ENCODE assay signal across 9 cellular contexts in the genomic region with DNA sequence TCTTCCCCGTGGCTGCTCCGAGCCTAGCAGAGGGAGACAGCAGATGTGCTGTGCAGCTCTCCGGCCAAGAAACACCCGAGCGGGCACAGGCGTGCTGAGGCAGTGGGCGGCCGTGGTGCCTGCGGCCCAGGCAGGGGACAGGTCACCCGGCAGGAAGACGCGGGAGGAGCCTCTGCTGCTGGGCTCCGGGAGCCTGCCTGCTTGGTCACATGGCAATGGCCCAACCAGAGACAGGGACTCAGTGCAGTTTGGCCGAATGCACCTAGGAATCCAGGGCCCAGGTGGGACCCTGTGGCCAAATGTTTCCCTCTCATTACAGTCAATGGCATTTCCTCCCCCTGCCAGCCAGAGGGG.
A peak's percentile ranks its signal among the peaks of the same experiment; 100 is the strongest.
DNase-seq lines count a peak whose midpoint lies in the region; ATAC-seq and TF ChIP-seq lines count a peak whose summit lies in the region.
"Had no signal": no experiment of that assay in that cellular context is flagged by ENCODE, and none has a peak within 500 bp of the region (broad histone marks: within the 10 kb centered on the region; RNA-seq: fewer than 3 reads in every experiment).

No MANE protein-coding gene starts in this region.

- H3K4me3 Mint-ChIP-seq in brain, result no peak overlapping the region
- no peak overlapping the region for H3K4me3 Mint-ChIP-seq in natural killer cell treated with Interleukin-12 subunit alpha and Interleukin-12 subunit beta and Interleukin-15 and Interleukin-18, amount 100 ng/mL, for 72 hours

- peaks cover 0 to 2% (median 0%) of the 10 kb centered on the region in 5 experiments for H3K9me3 Mint-ChIP-seq in brain
- H3K9me3 Mint-ChIP-seq in natural killer cell treated with Interleukin-12 subunit alpha and Interleukin-12 subunit beta and Interleukin-15 and Interleukin-18, amount 100 ng/mL, for 72 hours, result no peaks in the 10 kb centered on the region

- no peak for ATAC-seq in HG03342 (IDR thresholded peaks at IDR 0.05; ENCODE audit: unreplicated experiment)
- ATAC-seq in natural killer cell treated with Interleukin-12 subunit alpha and Interleukin-12 subunit beta and Interleukin-15 and Interleukin-18, amount 100 ng/mL, for 72 hours, result no peak
- no peak for ATAC-seq in HG03442 (IDR thresholded peaks at IDR 0.05; ENCODE audit: unreplicated experiment)

- H3K9ac ChIP-seq in HUES48 (ENCODE audit: low read depth, low read length) (no peak overlapping the region), iPS-20b (ENCODE audit: low read depth, low read length) (peak overlapping the region; percentile 55; the same call in 1 of the 2 replicates), smooth muscle cell (ENCODE audit: low read depth) (no peak overlapping the region)

- TF ChIP-seq CTCF in brain (conservative IDR thresholded peaks at IDR 0.05), result no peak
- no peak for TF ChIP-seq CTCF in smooth muscle cell (IDR thresholded peaks at IDR 0.05; ENCODE audit: borderline replicate concordance, insufficient read depth, poor library complexity, severe bottlenecking)

- 73% methylated on average over 14 of the region's 14 CpGs for WGBS in smooth muscle cell (ENCODE audit: low lambda C conversion rate)

- H3K4me3 ChIP-seq in HUES48 (ENCODE audit: low read depth, low read length) (no peak overlapping the region), iPS-20b (ENCODE audit: low read length) (peak overlapping the region; percentile 25; the same call in 1 of the 2 replicates), smooth muscle cell (peak overlapping the region; percentile 32)

- H2AFZ ChIP-seq in smooth muscle cell (ENCODE audit: low read depth), result no peak overlapping the region

- H3K27ac Mint-ChIP-seq in brain, result peak overlapping the region in 3 of 5 experiments; percentile 31 to 75 (median 74)
- no peak overlapping the region for H3K27ac Mint-ChIP-seq in natural killer cell treated with Interleukin-12 subunit alpha and Interleukin-12 subunit beta and Interleukin-15 and Interleukin-18, amount 100 ng/mL, for 72 hours

- peaks cover 5% of the 10 kb centered on the region for H3K36me3 Mint-ChIP-seq in brain
- H3K36me3 Mint-ChIP-seq in natural killer cell treated with Interleukin-12 subunit alpha and Interleukin-12 subunit beta and Interleukin-15 and Interleukin-18, amount 100 ng/mL, for 72 hours, result no peaks in the 10 kb centered on the region

- peaks cover 48% of the 10 kb centered on the region for H3K4me1 Mint-ChIP-seq in brain
- no peaks in the 10 kb centered on the region for H3K4me1 Mint-ChIP-seq in natural killer cell treated with Interleukin-12 subunit alpha and Interleukin-12 subunit beta and Interleukin-15 and Interleukin-18, amount 100 ng/mL, for 72 hours (ENCODE audit: low read depth in 2 of 2)

- peak overlapping the region; percentile 40 for H3K27ac ChIP-seq in HUES48 (ENCODE audit: low read depth, low read length)
- H3K27ac ChIP-seq in iPS-20b (ENCODE audit: low read length), result peak overlapping the region; percentile 45
- H3K27ac ChIP-seq in smooth muscle cell (ENCODE audit: low read depth), result no peak overlapping the region
- H3K27ac ChIP-seq: neutrophil had no signal

- no peaks in the 10 kb centered on the region for H4K20me1 ChIP-seq in smooth muscle cell (ENCODE audit: low read depth)

- H3K27me3 Mint-ChIP-seq in brain, result peaks cover 9% of the 10 kb centered on the region
- peaks cover 0 to 2% of the 10 kb centered on the region in 2 donors for H3K27me3 Mint-ChIP-seq in natural killer cell treated with Interleukin-12 subunit alpha and Interleukin-12 subunit beta and Interleukin-15 and Interleukin-18, amount 100 ng/mL, for 72 hours

- H3K27me3 ChIP-seq in HUES48 (ENCODE audit: control insufficient read depth, insufficient read depth, low read length), result no peaks in the 10 kb centered on the region
- no peaks in the 10 kb centered on the region for H3K27me3 ChIP-seq in iPS-20b (ENCODE audit: insufficient read depth, low read length)
- H3K27me3 ChIP-seq in smooth muscle cell (ENCODE audit: low read depth), result no peaks in the 10 kb centered on the region

- H3F3A ChIP-seq in smooth muscle cell (ENCODE audit: low read depth), result no peaks in the 10 kb centered on the region

- H3K36me3 ChIP-seq in HUES48 (ENCODE audit: control insufficient read depth, insufficient read depth, low read length) (no peaks in the 10 kb centered on the region), iPS-20b (ENCODE audit: insufficient read depth, low read depth, low read length) (no peaks in the 10 kb centered on the region), smooth muscle cell (ENCODE audit: low read depth) (no peaks in the 10 kb centered on the region)
- H3K36me3 ChIP-seq: neutrophil had no signal

- H3K4me2 ChIP-seq in smooth muscle cell, result peak overlapping the region; percentile 82

- no peak for DNase-seq in smooth muscle cell (lab: John Stamatoyannopoulos, UW; ENCODE audit: unreplicated experiment)
- DNase-seq in NCI-H1105 treated with DMSO at 0.1 percent for 48 hours (lab: John Stamatoyannopoulos, UW), result no peak
- no peak for DNase-seq in natural killer cell treated with Interleukin-12 subunit alpha and Interleukin-12 subunit beta and Interleukin-15 and Interleukin-18, amount 100 ng/mL, for 72 hours (ENCODE audit: low spot score)

- H3K9me3 ChIP-seq in HUES48 (ENCODE audit: control insufficient read depth, insufficient read depth, low read length) (no peaks in the 10 kb centered on the region), iPS-20b (ENCODE audit: insufficient read depth, low read depth, low read length) (no peaks in the 10 kb centered on the region), smooth muscle cell (replicated peaks; ENCODE audit: low read depth) (no peaks in the 10 kb centered on the region)
- H3K9me3 ChIP-seq: neutrophil had no signal

- no peaks in the 10 kb centered on the region for H3K79me2 ChIP-seq in smooth muscle cell (ENCODE audit: low read depth)

- H3K4me1 ChIP-seq in HUES48 (ENCODE audit: control insufficient read depth, insufficient read depth, low read length), result peaks cover 7% of the 10 kb centered on the region
- H3K4me1 ChIP-seq in iPS-20b (ENCODE audit: insufficient read depth, low read length), result peaks cover 13% of the 10 kb centered on the region; the same call in 1 of the 2 replicates
- peaks cover 3% of the 10 kb centered on the region for H3K4me1 ChIP-seq in smooth muscle cell (ENCODE audit: low read depth)

Comparison
In these comparisons a context has a peak if more than half of its experiments do, and no peak if none do; other contexts are left out.
1. H3K27ac Mint-ChIP-seq: peak in brain (3 of 5); none in natural killer cell treated with Interleukin-12 subunit alpha and Interleukin-12 subunit beta and Interleukin-15 and Interleukin-18, amount 100 ng/mL, for 72 hours (0 of 2).